3 cellular contexts compared by ENCODE assay signal in the genomic region with DNA sequence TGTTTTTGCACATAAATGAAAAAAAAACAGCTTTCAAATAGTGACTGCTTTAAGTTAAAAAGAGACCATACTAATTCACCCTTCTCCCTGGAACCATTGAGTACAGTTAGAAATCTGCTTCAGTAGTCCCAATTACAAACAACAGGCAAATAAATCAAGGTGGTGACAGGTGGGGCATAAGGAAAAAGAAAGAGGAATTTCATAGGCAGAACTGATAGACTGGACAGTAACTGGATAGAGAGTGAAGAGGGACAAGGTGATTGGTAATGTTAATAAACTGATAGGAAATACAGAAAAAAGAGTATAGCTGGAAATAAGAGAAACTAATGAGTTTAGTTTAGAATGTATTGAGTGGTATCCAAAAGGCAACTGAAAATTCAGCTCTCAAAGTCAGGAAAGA.
TF ChIP-seq lines count a peak whose summit lies in the region.

No MANE protein-coding gene starts in this region.

TF ChIP-seq in liver, 16 proteins besides CTCF, POLR2A, EP300 and RAD21:
- TF ChIP-seq REST (IDR thresholded peaks at IDR 0.05) (peak; percentile 91), NR2F2 (IDR thresholded peaks at IDR 0.05) (no peak), FOXA2 (IDR thresholded peaks at IDR 0.05) (no peak)

TF ChIP-seq in HepG2, 621 proteins besides CTCF, POLR2A, EP300 and RAD21:
- TF ChIP-seq ZNF598 (CRISPR knock-in tag; IDR thresholded peaks at IDR 0.05; ENCODE audit: borderline replicate concordance) (no peak), ZSCAN25 (CRISPR knock-in tag; IDR thresholded peaks at IDR 0.05) (no peak), BATF2 (CRISPR knock-in tag; IDR thresholded peaks at IDR 0.05) (no peak), RFXAP (CRISPR knock-in tag; IDR thresholded peaks at IDR 0.05; ENCODE audit: borderline replicate concordance) (no peak), PRDM15 (CRISPR knock-in tag; IDR thresholded peaks at IDR 0.05) (no peak), SATB2 (CRISPR knock-in tag; IDR thresholded peaks at IDR 0.05) (no peak)
- TF ChIP-seq, protein P1, sequence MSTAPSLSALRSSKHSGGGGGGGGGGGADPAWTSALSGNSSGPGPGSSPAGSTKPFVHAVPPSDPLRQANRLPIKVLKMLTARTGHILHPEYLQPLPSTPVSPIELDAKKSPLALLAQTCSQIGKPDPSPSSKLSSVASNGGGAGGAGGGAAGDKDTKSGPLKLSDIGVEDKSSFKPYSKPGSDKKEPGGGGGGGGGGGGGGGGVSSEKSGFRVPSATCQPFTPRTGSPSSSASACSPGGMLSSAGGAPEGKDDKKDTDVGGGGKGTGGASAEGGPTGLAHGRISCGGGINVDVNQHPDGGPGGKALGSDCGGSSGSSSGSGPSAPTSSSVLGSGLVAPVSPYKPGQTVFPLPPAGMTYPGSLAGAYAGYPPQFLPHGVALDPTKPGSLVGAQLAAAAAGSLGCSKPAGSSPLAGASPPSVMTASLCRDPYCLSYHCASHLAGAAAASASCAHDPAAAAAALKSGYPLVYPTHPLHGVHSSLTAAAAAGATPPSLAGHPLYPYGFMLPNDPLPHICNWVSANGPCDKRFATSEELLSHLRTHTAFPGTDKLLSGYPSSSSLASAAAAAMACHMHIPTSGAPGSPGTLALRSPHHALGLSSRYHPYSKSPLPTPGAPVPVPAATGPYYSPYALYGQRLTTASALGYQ (CRISPR knock-in tag; IDR thresholded peaks at IDR 0.05) = no peak

TF ChIP-seq in GM12878, 131 proteins besides CTCF, POLR2A, EP300 and RAD21:
- TF ChIP-seq ZSCAN29 (IDR thresholded peaks at IDR 0.05) (no peak), EGR1 (IDR thresholded peaks at IDR 0.05; ENCODE audit: borderline replicate concordance in 1 of 2, low read depth in 2 of 2, low read length in 2 of 2) (no peak)
